ENCODE assay signal across 11 cellular contexts in genomic region chr5:135391123-135391868, GRCh38. TPM values are rescaled to one million over a fixed set of nuclear protein-coding genes. Genes with fewer than 3 reads are reported as not detected.
DNase-seq lines count a peak whose midpoint lies in the region; ATAC-seq and TF ChIP-seq lines count a peak whose summit lies in the region.
"Had no signal": no experiment of that assay in that cellular context is flagged by ENCODE, and none has a peak within 500 bp of the region (broad histone marks: within the 10 kb centered on the region; RNA-seq: fewer than 3 reads in every experiment).

No MANE protein-coding gene starts in this region.

- H3K4me3 Mint-ChIP-seq in endodermal cell (no peak overlapping the region), nephron progenitor cell (no peak overlapping the region)

- H3K9ac ChIP-seq in endodermal cell (ENCODE audit: extremely low read depth, low read length, poor library complexity, severe bottlenecking) = no peak overlapping the region

- peaks cover 71% of the 10 kb centered on the region for H3K36me3 ChIP-seq in endodermal cell (ENCODE audit: control insufficient read depth, insufficient read depth, low read length)

- peak overlapping the region; percentile 20 for H3K27ac ChIP-seq in endodermal cell (ENCODE audit: low read depth, low read length)

- H3K27ac Mint-ChIP-seq in endodermal cell (peak overlapping the region; percentile 41), nephron progenitor cell (peak overlapping the region; percentile 97)

- POLR2A ChIA-PET in GM10248 (lab: Yijun Ruan, JAX) = no interaction called here

- H3K27me3 ChIP-seq in endodermal cell (ENCODE audit: control insufficient read depth, insufficient read depth, low read length, poor library complexity, severe bottlenecking) = no peaks in the 10 kb centered on the region

- H3K9me3 Mint-ChIP-seq in endodermal cell (no peaks in the 10 kb centered on the region), nephron progenitor cell (no peaks in the 10 kb centered on the region)

- peaks cover 63% of the 10 kb centered on the region for H3K4me1 Mint-ChIP-seq in endodermal cell
- peaks cover 46% of the 10 kb centered on the region for H3K4me1 Mint-ChIP-seq in nephron progenitor cell

- H3K4me3 ChIP-seq in endodermal cell (ENCODE audit: low read length) = no peak overlapping the region

- peaks cover 17% of the 10 kb centered on the region for H3K4me1 ChIP-seq in endodermal cell (ENCODE audit: control insufficient read depth, insufficient read depth, low read length)

- no peaks in the 10 kb centered on the region for H3K27me3 Mint-ChIP-seq in endodermal cell (ENCODE audit: insufficient read depth)
- no peaks in the 10 kb centered on the region for H3K27me3 Mint-ChIP-seq in nephron progenitor cell (ENCODE audit: low read depth, poor library complexity)

- H3K36me3 Mint-ChIP-seq in endodermal cell (ENCODE audit: low read depth) (peaks cover 71% of the 10 kb centered on the region), nephron progenitor cell (ENCODE audit: low read depth) (peaks cover 56% of the 10 kb centered on the region)

- DNase-seq in AG20443 (ENCODE audit: low spot score) = peak; percentile 91
- peak; percentile 85 for DNase-seq in HT1080 (ENCODE audit: low read depth)
- DNase-seq in endodermal cell = no peak
- no peak for DNase-seq in nephron progenitor cell
- no peak for DNase-seq in GM10248 (ENCODE audit: extremely low spot score)
- DNase-seq in COR-L47 (lab: John Stamatoyannopoulos, UW) = no peak
- no peak for DNase-seq in NCI-H1694 treated with DMSO at 0.1 percent for 48 hours (lab: John Stamatoyannopoulos, UW)
- DNase-seq: NCI-H82; stimulated activated CD4-positive, alpha-beta T cell treated with anti-CD3 and anti-CD28 coated beads, Interleukin-2, amount 100 ng/mL, for 24 hours had no signal

- CTCF ChIA-PET in GM10248 (lab: Yijun Ruan, JAX) = interaction anchor here (0.7 to 3.4 kb wide), 5 partner anchors 11 to 175 kb away, joined by 3 to 10 read pairs (median 3); no protein-coding TSS in a partner anchor

- WGBS in endodermal cell (ENCODE audit: insufficient coverage in 1 of 2, insufficient read length in 1 of 2), 2 experiments = 86 to 94% methylated on average over 6 of the region's 6 CpGs

- no peaks in the 10 kb centered on the region for H3K9me3 ChIP-seq in endodermal cell (ENCODE audit: control insufficient read depth, low read length)

- ATAC-seq in HG02610 (IDR thresholded peaks at IDR 0.05; ENCODE audit: unreplicated experiment) = no peak

- TF ChIP-seq CTCF in endodermal cell (conservative IDR thresholded peaks at IDR 0.05) = no peak
- no peak for TF ChIP-seq CTCF in nephron progenitor cell (IDR thresholded peaks at IDR 0.05)
- no peak for TF ChIP-seq CTCF in GM10248 (IDR thresholded peaks at IDR 0.05; ENCODE audit: control extremely low read depth, extremely low read depth, low read depth, missing control alignments)

RNA-seq across cellular contexts. Expression of gene MACROH2A1, which starts 7.7 kb away (rescaled TPM):
- total RNA-seq in HT1080 (2014; rRNA removed; shearing (Covaris generic)) = 311 and 355 TPM in 2 replicates
- 178 and 196 TPM in 2 replicates for polyA plus RNA-seq in HT1080 (2015; cell fraction: cytosol; rRNA removed)
- polyA plus RNA-seq in HT1080 (2015; cell fraction: nucleus; rRNA removed) = 265 and 281 TPM in 2 replicates
- total RNA-seq in endodermal cell = 100 to 1,000 TPM; 256 to 288 TPM
- polyA plus RNA-seq in endodermal cell (2013, experiment 1 of 2) = 253 TPM
- polyA plus RNA-seq in endodermal cell (2013, experiment 2 of 2) = 265 TPM

RNA-seq across cellular contexts. Expression of gene DCANP1, which starts 55.9 kb away (rescaled TPM):
- not detected in 2 replicates for total RNA-seq in HT1080 (2014; rRNA removed; shearing (Covaris generic))
- polyA plus RNA-seq in HT1080 (2015; cell fraction: cytosol; rRNA removed) = not detected in 2 replicates
- not detected in 2 replicates for polyA plus RNA-seq in HT1080 (2015; cell fraction: nucleus; rRNA removed)
- not detected for total RNA-seq in endodermal cell
- not detected for polyA plus RNA-seq in endodermal cell (2013, experiment 1 of 2)
- not detected for polyA plus RNA-seq in endodermal cell (2013, experiment 2 of 2)
- total RNA-seq: activated CD8-positive, alpha-beta memory T cell treated with anti-CD3 and anti-CD28 coated beads for 36 hours had no signal

Comparison
In these comparisons a context has a peak if more than half of its experiments do, and no peak if none do; other contexts are left out.
1. DNase-seq: peak in AG20443 (single experiment) and HT1080 (single experiment); none in endodermal cell (single experiment), nephron progenitor cell (single experiment), GM10248 (single experiment), COR-L47 (single experiment) and NCI-H1694 treated with DMSO at 0.1 percent for 48 hours (single experiment).